ENCODE assay signal across 8 cellular contexts in the genomic region with DNA sequence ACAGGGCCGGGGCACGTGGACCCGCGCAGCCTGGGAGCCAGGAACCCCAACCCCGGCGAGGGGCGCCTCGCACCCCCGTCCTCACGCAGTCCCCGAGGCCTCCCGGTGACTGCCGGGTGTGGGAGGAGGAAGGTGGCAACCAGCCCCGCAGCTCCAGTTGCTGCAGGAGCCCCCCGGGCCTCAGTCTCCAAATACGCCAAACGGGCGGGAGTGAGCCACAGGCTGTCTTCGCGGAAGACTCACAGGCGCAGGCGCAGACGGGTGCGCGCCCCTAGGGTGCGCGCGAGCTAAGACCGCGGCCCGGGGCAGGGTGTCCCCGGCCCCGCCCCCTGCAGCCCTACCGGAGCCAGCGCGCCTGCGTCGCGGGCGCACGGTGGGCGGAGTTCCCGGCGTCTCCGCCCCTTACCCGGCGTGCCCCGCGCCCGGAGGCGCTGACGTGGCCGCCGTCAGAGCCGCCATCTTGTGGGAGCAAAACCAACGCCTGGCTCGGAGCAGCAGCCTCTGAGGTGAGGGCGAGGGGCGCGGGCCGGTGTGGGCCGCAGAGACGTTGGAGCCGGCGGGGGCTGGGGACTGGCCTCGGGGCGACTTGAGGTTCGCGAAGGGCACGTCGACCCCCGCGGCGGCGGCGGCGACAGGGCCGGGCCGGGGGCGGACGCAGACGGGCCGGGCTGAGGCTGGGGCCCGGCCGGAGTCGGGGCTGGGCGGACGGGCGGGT. TPM values are rescaled to one million over a fixed set of nuclear protein-coding genes. Genes with fewer than 3 reads are reported as not detected.
DNase-seq lines count a peak whose midpoint lies in the region; TF ChIP-seq lines count a peak whose summit lies in the region.

Gene ARF1 (plus strand): TSS at position 449 of the 715 bp plus-strand sequence. CDS start 14,407 bp downstream, outside the sequence.

- peak within 1 kb of the TSS; percentile 96 for H3K4me3 Mint-ChIP-seq in nephron progenitor cell
- H3K4me3 Mint-ChIP-seq in stimulated activated naive CD8-positive, alpha-beta T cell treated with anti-CD3 and anti-CD28 coated beads, Interleukin-15, Interleukin-2, amounts not matched to agents 100 ng/mL and 50 ng/mL, for 24 hours = peak within 1 kb of the TSS; percentile 97

- peaks cover 13% of the 10 kb centered on the region for H3K27me3 ChIP-seq in H7 (ENCODE audit: control insufficient read depth, insufficient read depth, low read length)

- H3K9me3 Mint-ChIP-seq in nephron progenitor cell = no peaks in the 10 kb centered on the region
- no peaks in the 10 kb centered on the region for H3K9me3 Mint-ChIP-seq in stimulated activated naive CD8-positive, alpha-beta T cell treated with anti-CD3 and anti-CD28 coated beads, Interleukin-15, Interleukin-2, amounts not matched to agents 100 ng/mL and 50 ng/mL, for 24 hours

- peak within 1 kb of the TSS; percentile 99 for H3K27ac Mint-ChIP-seq in nephron progenitor cell
- peak within 1 kb of the TSS; percentile 97 for H3K27ac Mint-ChIP-seq in stimulated activated naive CD8-positive, alpha-beta T cell treated with anti-CD3 and anti-CD28 coated beads, Interleukin-15, Interleukin-2, amounts not matched to agents 100 ng/mL and 50 ng/mL, for 24 hours

- no peaks in the 10 kb centered on the region; the same call in 1 of the 2 replicates for H3K36me3 ChIP-seq in H7 (replicated peaks; ENCODE audit: control insufficient read depth, insufficient read depth, low read length)

- peaks cover 5% of the 10 kb centered on the region for H3K36me3 Mint-ChIP-seq in nephron progenitor cell (ENCODE audit: low read depth)
- H3K36me3 Mint-ChIP-seq in stimulated activated naive CD8-positive, alpha-beta T cell treated with anti-CD3 and anti-CD28 coated beads, Interleukin-15, Interleukin-2, amounts not matched to agents 100 ng/mL and 50 ng/mL, for 24 hours (ENCODE audit: low read depth) = peaks cover 40% of the 10 kb centered on the region

- TF ChIP-seq CTCF in fibroblast of pulmonary artery (IDR thresholded peaks at IDR 0.05; ENCODE audit: low read length, missing control alignments) = no peak
- no peak for TF ChIP-seq CTCF in nephron progenitor cell (IDR thresholded peaks at IDR 0.05)

- DNase-seq in EL (peak; percentile 89), H7 (peak; percentile 100), M059J (ENCODE audit: low read depth) (peak; percentile 88), fibroblast of pulmonary artery (ENCODE audit: low read depth) (peak; percentile 95), nephron progenitor cell (peak; percentile 95)
- DNase-seq in activated T-helper 9 cell treated with anti-CD3 and anti-CD28 coated beads, Interleukin-2, amount 50 U/mL, for 16 hours (ENCODE audit: low read depth) = peak; percentile 92

- H3K4me1 Mint-ChIP-seq in nephron progenitor cell = peaks cover 61% of the 10 kb centered on the region
- H3K4me1 Mint-ChIP-seq in stimulated activated naive CD8-positive, alpha-beta T cell treated with anti-CD3 and anti-CD28 coated beads, Interleukin-15, Interleukin-2, amounts not matched to agents 100 ng/mL and 50 ng/mL, for 24 hours (ENCODE audit: low read depth) = peaks cover 42% of the 10 kb centered on the region

- peak within 1 kb of the TSS; percentile 100 for H3K4me3 ChIP-seq in H7 (ENCODE audit: insufficient read depth, low read depth, low read length)
- H3K4me3 ChIP-seq in fibroblast of pulmonary artery (replicated peaks; ENCODE audit: low read depth, low read length) = peak within 1 kb of the TSS; percentile 98

- peak; percentile 74 for TF ChIP-seq POLR2A in Raji (IDR thresholded peaks at IDR 0.05; ENCODE audit: insufficient read depth, low read depth, low read length)

- H3K27me3 Mint-ChIP-seq in nephron progenitor cell (ENCODE audit: low read depth, poor library complexity) = no peaks in the 10 kb centered on the region
- H3K27me3 Mint-ChIP-seq in stimulated activated naive CD8-positive, alpha-beta T cell treated with anti-CD3 and anti-CD28 coated beads, Interleukin-15, Interleukin-2, amounts not matched to agents 100 ng/mL and 50 ng/mL, for 24 hours = no peaks in the 10 kb centered on the region

RNA-seq across cellular contexts. Expression of gene ARF1, which starts in this region (rescaled TPM):
- 292 and 326 TPM in 2 replicates for total RNA-seq in H7 (2014; rRNA removed; shearing (Covaris generic))
- 205 and 280 TPM in 2 replicates for total RNA-seq in M059J (2014; rRNA removed; shearing (Covaris generic))

Comparison
In these comparisons a context has a peak if more than half of its experiments do, and no peak if none do; other contexts are left out.
1. Peak in every context shown above with its lines: DNase-seq and H3K4me3 ChIP-seq.